ENCODE assay signal across 21 cellular contexts in the genomic region with DNA sequence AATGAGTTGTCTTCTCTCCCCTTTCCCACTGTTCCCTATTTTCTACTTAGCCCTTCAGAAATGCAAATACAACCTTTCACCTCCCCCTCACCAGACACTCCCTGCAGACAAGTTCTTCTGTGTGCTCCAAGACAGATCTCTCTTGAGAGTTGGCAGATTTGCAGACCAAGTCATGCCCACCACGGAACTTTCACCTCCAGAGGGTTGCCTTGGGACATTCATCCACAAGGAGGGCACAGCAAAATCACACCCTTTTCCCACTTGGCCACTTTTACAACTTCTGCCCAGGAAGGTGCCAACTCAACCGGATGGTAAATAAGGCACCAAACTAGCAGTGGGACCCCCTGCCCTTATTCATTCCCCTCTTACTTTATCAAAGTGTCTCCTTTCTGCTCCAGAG.
"Had no signal": no experiment of that assay in that cellular context is flagged by ENCODE, and none has a peak within 500 bp of the region (broad histone marks: within the 10 kb centered on the region; RNA-seq: fewer than 3 reads in every experiment).

No MANE protein-coding gene starts in this region.

- H3K4me3 Mint-ChIP-seq: mesothelial cell of epicardium; natural killer cell treated with Interleukin-12 subunit alpha and Interleukin-12 subunit beta and Interleukin-15 and Interleukin-18, amount 100 ng/mL, for 72 hours; neural progenitor cell; stimulated activated effector memory CD8-positive, alpha-beta T cell treated with anti-CD3 and anti-CD28 coated beads, Interleukin-12 subunit alpha, Interleukin-12 subunit beta, amount 100 ng/mL, for 72 hours had no signal

- H3K4me3 ChIP-seq: colonic mucosa, heart left ventricle, neural progenitor cell, pancreas, smooth muscle cell, suprapubic skin, tibial artery, upper lobe of left lung, uterus had no signal

- H3K27me3 ChIP-seq: colonic mucosa, pancreas, upper lobe of left lung, uterus had no signal

- H3K4me1 ChIP-seq: colonic mucosa, heart left ventricle, pancreas, suprapubic skin, tibial artery, upper lobe of left lung, uterus had no signal

- H3K36me3 ChIP-seq: colonic mucosa, heart left ventricle, neural progenitor cell, pancreas, suprapubic skin, tibial artery, upper lobe of left lung, uterus had no signal

- H3K27ac Mint-ChIP-seq: mesothelial cell of epicardium; natural killer cell treated with Interleukin-12 subunit alpha and Interleukin-12 subunit beta and Interleukin-15 and Interleukin-18, amount 100 ng/mL, for 72 hours; neural progenitor cell; progenitor cell of endocrine pancreas; stimulated activated effector memory CD8-positive, alpha-beta T cell treated with anti-CD3 and anti-CD28 coated beads, Interleukin-12 subunit alpha, Interleukin-12 subunit beta, amount 100 ng/mL, for 72 hours had no signal

- H3K9me3 Mint-ChIP-seq: natural killer cell treated with Interleukin-12 subunit alpha and Interleukin-12 subunit beta and Interleukin-15 and Interleukin-18, amount 100 ng/mL, for 72 hours; stimulated activated effector memory CD8-positive, alpha-beta T cell treated with anti-CD3 and anti-CD28 coated beads, Interleukin-12 subunit alpha, Interleukin-12 subunit beta, amount 100 ng/mL, for 72 hours had no signal

- H3K27ac ChIP-seq: colonic mucosa, heart left ventricle, neural progenitor cell, pancreas, suprapubic skin, tibial artery, upper lobe of left lung, uterus had no signal

- H3K9ac ChIP-seq: neural progenitor cell had no signal

- H3K9me3 ChIP-seq: colonic mucosa, heart left ventricle, pancreas, suprapubic skin, tibial artery, upper lobe of left lung, uterus had no signal

- DNase-seq: colonic mucosa; effector CD4-positive, alpha-beta T cell; heart left ventricle; hippocampal formation; islet precursor cell; mammary epithelial cell; pancreas; right cardiac atrium; stimulated activated CD4-positive, alpha-beta T cell treated with anti-CD3 and anti-CD28 coated beads, Interleukin-4, amount 100 ng/mL, for 1 hour; stimulated activated CD8-positive, alpha-beta memory T cell treated with anti-CD3 and anti-CD28 coated beads, Interleukin-4, amount 100 ng/mL, for 48 hours; stimulated activated naive CD8-positive, alpha-beta T cell treated with anti-CD3 and anti-CD28 coated beads, Interleukin-15, Interleukin-2, amounts not matched to agents 100 U/mL and 50 U/mL, for 24 hours; tibial artery; upper lobe of left lung; uterus had no signal

- H3K36me3 Mint-ChIP-seq: mesothelial cell of epicardium; natural killer cell treated with Interleukin-12 subunit alpha and Interleukin-12 subunit beta and Interleukin-15 and Interleukin-18, amount 100 ng/mL, for 72 hours; neural progenitor cell had no signal
